Comparison of ENCODE assay signal across 10 cellular contexts in the genomic region with DNA sequence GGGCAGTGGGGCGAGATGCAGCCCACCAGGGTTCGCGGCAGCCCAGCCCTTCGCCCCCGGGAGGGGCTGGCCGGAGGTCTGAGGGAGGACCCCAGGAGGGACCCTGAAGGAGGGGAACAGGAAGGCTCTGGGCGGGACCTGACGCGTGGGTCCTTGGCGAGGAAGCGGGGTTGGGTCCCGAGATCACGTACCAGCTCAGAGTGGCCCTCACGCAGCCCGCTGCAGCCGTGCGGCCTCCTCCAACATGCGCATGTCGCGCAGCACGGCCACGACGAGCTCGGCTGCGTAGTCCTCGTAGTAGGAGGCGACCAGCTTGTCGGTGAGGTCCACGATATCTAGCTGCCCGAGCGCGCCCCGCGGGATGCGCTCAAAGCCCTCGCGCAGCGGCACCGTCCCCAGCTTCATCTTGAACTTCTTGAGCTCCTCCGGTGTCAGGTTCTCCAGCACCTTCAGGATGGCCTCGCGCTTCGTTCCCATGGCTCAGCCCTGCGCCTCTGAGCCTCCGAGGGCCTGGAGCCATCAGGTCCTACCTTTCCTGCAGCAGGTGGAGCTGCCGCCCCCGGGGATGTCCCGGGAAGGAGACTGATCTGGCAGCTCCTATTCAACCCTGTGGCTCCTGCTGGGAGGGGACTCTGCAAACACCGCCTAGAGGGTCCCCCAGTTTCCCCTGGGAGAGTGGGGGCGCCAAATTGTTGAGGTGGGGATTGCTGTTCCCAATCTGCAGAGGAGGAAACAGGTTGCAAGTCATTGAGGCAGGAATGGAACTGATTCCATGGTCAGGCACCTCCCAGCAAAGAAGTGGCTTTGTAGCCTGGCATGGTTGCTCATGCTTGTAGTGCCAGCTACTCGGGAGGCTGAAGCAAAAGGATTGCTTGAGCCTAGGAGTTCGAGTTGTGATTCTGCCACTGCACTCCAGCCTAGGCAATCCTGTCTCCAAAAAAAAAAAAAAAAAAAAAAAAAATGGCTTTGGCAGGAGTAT. TPM values are rescaled to one million over a fixed set of nuclear protein-coding genes. Genes with fewer than 3 reads are reported as not detected.
DNase-seq lines count a peak whose midpoint lies in the region; ATAC-seq and TF ChIP-seq lines count a peak whose summit lies in the region.
"Had no signal": no experiment of that assay in that cellular context is flagged by ENCODE, and none has a peak within 500 bp of the region (broad histone marks: within the 10 kb centered on the region; RNA-seq: fewer than 3 reads in every experiment).

A gene (minus strand): TSS at position 584 of the 979 bp plus-strand sequence. CDS start 107 bp downstream, at position 477.

- ATAC-seq in GM18873 (IDR thresholded peaks at IDR 0.05; ENCODE audit: low FRiP score, unreplicated experiment): no peak

- H3K27ac ChIP-seq in Peyer's patch: no peak within 1 kb of the TSS
- H3K27ac ChIP-seq in endodermal cell (ENCODE audit: low read depth, low read length): no peak within 1 kb of the TSS
- no peak within 1 kb of the TSS for H3K27ac ChIP-seq in uterus

- DNase-seq in CD1c-positive myeloid dendritic cell (ENCODE audit: extremely low spot score): peak; percentile 50
- DNase-seq in Peyer's patch: no peak
- peak; percentile 86 for DNase-seq in endodermal cell
- peak; percentile 39 for DNase-seq in nephron progenitor cell
- DNase-seq in NCI-H226: no peak
- DNase-seq in hepatic stellate cell (ENCODE audit: low spot score): no peak
- DNase-seq in uterus: no peak
- DNase-seq: activated CD4-positive, alpha-beta T cell treated with anti-CD3 and anti-CD28 coated beads for 4 hours had no signal

- no peaks in the 10 kb centered on the region for H3K36me3 ChIP-seq in Peyer's patch
- no peaks in the 10 kb centered on the region for H3K36me3 ChIP-seq in endodermal cell (ENCODE audit: control insufficient read depth, insufficient read depth, low read length)
- no peaks in the 10 kb centered on the region for H3K36me3 ChIP-seq in uterus

- H3K27me3 Mint-ChIP-seq in endodermal cell (ENCODE audit: insufficient read depth) (peaks cover 81% of the 10 kb centered on the region), nephron progenitor cell (ENCODE audit: low read depth, poor library complexity) (peaks cover 96% of the 10 kb centered on the region)

- H3K9me3 Mint-ChIP-seq in endodermal cell: no peaks in the 10 kb centered on the region
- no peaks in the 10 kb centered on the region for H3K9me3 Mint-ChIP-seq in nephron progenitor cell

- no peak for TF ChIP-seq CTCF in Peyer's patch (IDR thresholded peaks at IDR 0.05)
- TF ChIP-seq CTCF in endodermal cell (conservative IDR thresholded peaks at IDR 0.05): peak; percentile 45
- TF ChIP-seq CTCF in nephron progenitor cell (IDR thresholded peaks at IDR 0.05): no peak
- no peak for TF ChIP-seq CTCF in uterus (IDR thresholded peaks at IDR 0.05)

- no peaks in the 10 kb centered on the region for H3K36me3 Mint-ChIP-seq in endodermal cell (ENCODE audit: low read depth)
- H3K36me3 Mint-ChIP-seq in nephron progenitor cell (ENCODE audit: low read depth): no peaks in the 10 kb centered on the region

- H3K27me3 ChIP-seq in Peyer's patch: peaks cover 0 to 21% of the 10 kb centered on the region in 2 donors
- peaks cover 61% of the 10 kb centered on the region for H3K27me3 ChIP-seq in endodermal cell (ENCODE audit: control insufficient read depth, insufficient read depth, low read length, poor library complexity, severe bottlenecking)
- peaks cover 0 to 12% of the 10 kb centered on the region in 2 donors for H3K27me3 ChIP-seq in uterus

- no peak within 1 kb of the TSS for H3K9ac ChIP-seq in endodermal cell (ENCODE audit: extremely low read depth, low read length, poor library complexity, severe bottlenecking)

- WGBS in endodermal cell (ENCODE audit: insufficient coverage in 1 of 2, insufficient read length in 1 of 2), 2 experiments: 12 to 24% methylated on average over 42 to 52 of the region's 52 CpGs

- peak within 1 kb of the TSS; percentile 50 for H3K4me3 Mint-ChIP-seq in endodermal cell
- peak within 1 kb of the TSS; percentile 78 for H3K4me3 Mint-ChIP-seq in nephron progenitor cell

- H3K9me3 ChIP-seq in Peyer's patch (no peaks in the 10 kb centered on the region), endodermal cell (ENCODE audit: control insufficient read depth, low read length) (no peaks in the 10 kb centered on the region), uterus (no peaks in the 10 kb centered on the region)

- H3K27ac Mint-ChIP-seq in endodermal cell: no peak within 1 kb of the TSS
- no peak within 1 kb of the TSS for H3K27ac Mint-ChIP-seq in nephron progenitor cell

- intact Hi-C loops in uterus (cut with DNase I; ENCODE audit: low total_unique reads): no loop called here

- H3K4me3 ChIP-seq in Peyer's patch (peak within 1 kb of the TSS; percentile 8 to 45 (median 24)), endodermal cell (ENCODE audit: low read length) (peak within 1 kb of the TSS; percentile 65), uterus (no peak within 1 kb of the TSS)

- TF ChIP-seq POLR2A in Peyer's patch (IDR thresholded peaks at IDR 0.05): no peak
- no peak for TF ChIP-seq POLR2A in uterus (IDR thresholded peaks at IDR 0.05)

- H3K4me1 Mint-ChIP-seq in endodermal cell (peaks cover 10% of the 10 kb centered on the region), nephron progenitor cell (peaks cover 24% of the 10 kb centered on the region)

- H3K4me1 ChIP-seq in Peyer's patch (peaks cover 0 to 27% (median 22%) of the 10 kb centered on the region in 4 donors), endodermal cell (ENCODE audit: control insufficient read depth, insufficient read depth, low read length) (peaks cover 4% of the 10 kb centered on the region), uterus (peaks cover 0 to 9% of the 10 kb centered on the region in 2 donors)

RNA-seq across cellular contexts. Expression of the gene that starts here (rescaled TPM):
- total RNA-seq in Peyer's patch (not detected), endodermal cell (not detected), uterus (not detected)
- not detected for polyA plus RNA-seq in endodermal cell (2013, experiment 1 of 2)
- not detected for polyA plus RNA-seq in endodermal cell (2013, experiment 2 of 2)
- total RNA-seq: H4 had no signal

Comparison
In these comparisons a context has a peak if more than half of its experiments do, and no peak if none do; other contexts are left out.
1. Peak in DNase-seq and H3K4me3 ChIP-seq in endodermal cell; RNA of the gene not detected or under 1 TPM.
2. DNase-seq: peak in CD1c-positive myeloid dendritic cell (single experiment) and nephron progenitor cell (single experiment); none in Peyer's patch (0 of 3), NCI-H226 (single experiment), hepatic stellate cell (single experiment) and uterus (0 of 2).
3. H3K4me3 ChIP-seq: peak in Peyer's patch (4 of 4); none in uterus (0 of 2).